In genomic region chr3:66425032-66425431, GRCh38 we compare ENCODE assay signal across 1 cellular context.
TF ChIP-seq lines count a peak whose summit lies in the region.

No MANE protein-coding gene starts in this region.

TF ChIP-seq in GM23338, 12 proteins besides CTCF, POLR2A, EP300 and RAD21 (continued from another document):
- TF ChIP-seq ZNF462 (CRISPR knock-in tag; IDR thresholded peaks at IDR 0.05), result no peak
- no peak for TF ChIP-seq EZH2phosphoT487 (IDR thresholded peaks at IDR 0.05; ENCODE audit: unreplicated experiment)
- TF ChIP-seq REST (IDR thresholded peaks at IDR 0.05; ENCODE audit: unreplicated experiment), result no peak
- no peak for TF ChIP-seq POLR2AphosphoS5 (IDR thresholded peaks at IDR 0.05; ENCODE audit: low read depth)
- no peak for TF ChIP-seq NANOG (IDR thresholded peaks at IDR 0.05; ENCODE audit: borderline replicate concordance)
- no peak for TF ChIP-seq ETS1 (IDR thresholded peaks at IDR 0.05)
